Comparison of ENCODE assay signal across 16 cellular contexts in genomic region chr10:111297351-111297848, GRCh38.
A peak's percentile ranks its signal among the peaks of the same experiment; 100 is the strongest.
DNase-seq lines count a peak whose midpoint lies in the region; ATAC-seq, FAIRE-seq and TF ChIP-seq lines count a peak whose summit lies in the region.
"Had no signal": no experiment of that assay in that cellular context is flagged by ENCODE, and none has a peak within 500 bp of the region (broad histone marks: within the 10 kb centered on the region; RNA-seq: fewer than 3 reads in every experiment).

No MANE protein-coding gene starts in this region.

- peaks cover 11% of the 10 kb centered on the region for H3K4me1 Mint-ChIP-seq in chondrocyte (ENCODE audit: low read depth)
- H3K4me1 Mint-ChIP-seq in nephron, result peaks cover 20% of the 10 kb centered on the region
- H3K4me1 Mint-ChIP-seq: IgD-negative memory B cell, naive B cell had no signal

- in situ Hi-C loops in GM13976 (cut with MboI; ENCODE audit: low sequenced_read_pairs, unreplicated experiment), result no loop called here

- peaks cover 2% of the 10 kb centered on the region for H3K27me3 Mint-ChIP-seq in chondrocyte (ENCODE audit: low read depth)
- H3K27me3 Mint-ChIP-seq in nephron (ENCODE audit: low read depth), result no peaks in the 10 kb centered on the region
- H3K27me3 Mint-ChIP-seq: dendritic cell treated with granulocyte-macrophage colony-stimulating factor and Interleukin-4, amounts not matched to agents 40 ng/mL and 50 ng/mL, for 4 days had no signal

- peak overlapping the region; percentile 30 for H3K27ac Mint-ChIP-seq in chondrocyte (ENCODE audit: unreplicated experiment)
- peak overlapping the region in 2 of 3 experiments; percentile 25 to 62 for H3K27ac Mint-ChIP-seq in nephron
- H3K27ac Mint-ChIP-seq: dendritic cell treated with granulocyte-macrophage colony-stimulating factor and Interleukin-4, amounts not matched to agents 40 ng/mL and 50 ng/mL, for 4 days; IgD-negative memory B cell; naive B cell had no signal

- FAIRE-seq in HTR-8/SVneo (lab: Jason Lieb, UNC), result no peak
- FAIRE-seq: GM12878, GM19239 had no signal

- H3K4me3 Mint-ChIP-seq in chondrocyte (ENCODE audit: unreplicated experiment) (no peak overlapping the region), nephron (no peak overlapping the region)
- H3K4me3 Mint-ChIP-seq: dendritic cell treated with granulocyte-macrophage colony-stimulating factor and Interleukin-4, amounts not matched to agents 40 ng/mL and 50 ng/mL, for 4 days; IgD-negative memory B cell; naive B cell had no signal

- TF ChIP-seq CTCF in chondrocyte (IDR thresholded peaks at IDR 0.05) (no peak), nephron (IDR thresholded peaks at IDR 0.05; ENCODE audit: unreplicated experiment in 3 of 3) (no peak), GM13976 (IDR thresholded peaks at IDR 0.05; ENCODE audit: borderline replicate concordance, control extremely low read depth, extremely low read depth, insufficient read depth, missing control alignments) (no peak)

- no peak for ATAC-seq in GM19351 (IDR thresholded peaks at IDR 0.05; ENCODE audit: unreplicated experiment)
- ATAC-seq in HG03196 (IDR thresholded peaks at IDR 0.05; ENCODE audit: unreplicated experiment), result no peak
- ATAC-seq: GM12878, Right ventricle myocardium inferior had no signal

- peak; percentile 90 for DNase-seq in A172 (ENCODE audit: low spot score)
- peak; percentile 45 for DNase-seq in HTR-8/SVneo (ENCODE audit: insufficient read length, low spot score)
- no peak for DNase-seq in chondrocyte (ENCODE audit: low spot score)
- no peak for DNase-seq in GM13976 (ENCODE audit: low spot score)
- DNase-seq in NCI-H524 treated with DMSO at 0.1 percent for 48 hours (lab: John Stamatoyannopoulos, UW), result no peak
- DNase-seq: naive B cell, NCI-H1417 treated with DMSO at 0.1 percent for 48 hours, NCI-H526 treated with DMSO at 0.1 percent for 48 hours had no signal

- no peaks in the 10 kb centered on the region for H3K9me3 Mint-ChIP-seq in chondrocyte (ENCODE audit: low read depth)
- H3K9me3 Mint-ChIP-seq in nephron, result no peaks in the 10 kb centered on the region
- H3K9me3 Mint-ChIP-seq: naive B cell had no signal

- H3K36me3 Mint-ChIP-seq in chondrocyte (ENCODE audit: low read depth) (no peaks in the 10 kb centered on the region), nephron (ENCODE audit: low read depth) (no peaks in the 10 kb centered on the region)
- H3K36me3 Mint-ChIP-seq: IgD-negative memory B cell, naive B cell had no signal

Comparison
In these comparisons a context has a peak if more than half of its experiments do, and no peak if none do; other contexts are left out.
1. DNase-seq: peak in A172 (single experiment) and HTR-8/SVneo (single experiment); none in chondrocyte (single experiment), GM13976 (single experiment) and NCI-H524 treated with DMSO at 0.1 percent for 48 hours (single experiment).